1 cellular context compared by ENCODE assay signal in genomic region chr10:68562666-68563522, GRCh38.
TF ChIP-seq lines count a peak whose summit lies in the region.

No MANE protein-coding gene starts in this region.

TF ChIP-seq in K562, 482 proteins besides CTCF, POLR2A, EP300 and RAD21 (continued from another document and continues in another):
- TF ChIP-seq NR0B1 (IDR thresholded peaks at IDR 0.05; ENCODE audit: partially characterized antibody) (no peak), RBM15 (IDR thresholded peaks at IDR 0.05; ENCODE audit: insufficient read depth, low read length) (no peak), FOS (IDR thresholded peaks at IDR 0.05; ENCODE audit: extremely low read depth, insufficient read length) (no peak), ZNF512 (tag; IDR thresholded peaks at IDR 0.05) (peak; percentile 95), FOXA3 (CRISPR knock-in tag; conservative IDR thresholded peaks at IDR 0.05 in 1 of 2, IDR thresholded peaks at IDR 0.05 in 1 of 2) (peak in 1 of 2 experiments; percentile 57; a peak in 2 of 4 replicates), XRCC4 (IDR thresholded peaks at IDR 0.05; ENCODE audit: extremely low read depth, insufficient read depth, insufficient read length) (no peak), SRSF1 (IDR thresholded peaks at IDR 0.05; ENCODE audit: low read depth, low read length) (no peak), LEF1 (IDR thresholded peaks at IDR 0.05) (peak; percentile 96), JUND (IDR thresholded peaks at IDR 0.05; ENCODE audit: borderline replicate concordance, low read depth, low read length) (peak; percentile 40; the same call in 1 of the 2 replicates), JUND (tag; IDR thresholded peaks at IDR 0.05; ENCODE audit: borderline replicate concordance, low read depth, low read length) (no peak; the same call in 2 of the 3 replicates), ZNF24 (IDR thresholded peaks at IDR 0.05) (no peak), MYC (IDR thresholded peaks at IDR 0.05; ENCODE audit: low read depth, low read length) (peak; percentile 67), MYC (CRISPR knock-in tag; IDR thresholded peaks at IDR 0.05; ENCODE audit: borderline replicate concordance, low read depth) (no peak), BRF2 (IDR thresholded peaks at IDR 0.05; ENCODE audit: borderline replicate concordance, insufficient read depth, insufficient read length) (no peak), RFX5 (IDR thresholded peaks at IDR 0.05; ENCODE audit: low read depth, low read length) (no peak), U2AF2 (optimal IDR thresholded peaks at IDR 0.05; ENCODE audit: low read depth, low read length) (no peak), ZNF551 (CRISPR knock-in tag; IDR thresholded peaks at IDR 0.05) (no peak), KLF1 (tag; IDR thresholded peaks at IDR 0.05) (no peak), ARID4B (CRISPR knock-in tag; IDR thresholded peaks at IDR 0.05) (no peak), ZNF165 (CRISPR knock-in tag; IDR thresholded peaks at IDR 0.05; ENCODE audit: borderline replicate concordance) (no peak), MCM3 (IDR thresholded peaks at IDR 0.05) (no peak), HCFC1 (IDR thresholded peaks at IDR 0.05; ENCODE audit: low read depth, low read length) (0 out of 2 replicates have a peak, but pooled peaks have one; percentile 15), FOXP1 (CRISPR knock-in tag; IDR thresholded peaks at IDR 0.05) (no peak), HNRNPK (IDR thresholded peaks at IDR 0.05; ENCODE audit: low read depth, low read length, poor library complexity, severe bottlenecking) (no peak), SETDB1 (IDR thresholded peaks at IDR 0.05; ENCODE audit: low read length) (no peak), ELK1 (CRISPR knock-in tag; IDR thresholded peaks at IDR 0.05) (no peak), NFRKB (IDR thresholded peaks at IDR 0.05; ENCODE audit: low read depth) (peak; percentile 95), CSDE1 (IDR thresholded peaks at IDR 0.05) (peak in 1 of 2 experiments; percentile 74; a peak in 1 of 4 replicates), ZNF511 (CRISPR knock-in tag; IDR thresholded peaks at IDR 0.05) (no peak), KLF16 (IDR thresholded peaks at IDR 0.05) (no peak), CHD1 (IDR thresholded peaks at IDR 0.05; ENCODE audit: low read length) (no peak), TSHZ1 (CRISPR knock-in tag; IDR thresholded peaks at IDR 0.05) (no peak), NONO (IDR thresholded peaks at IDR 0.05; ENCODE audit: low read depth in 2 of 2, low read length in 1 of 2) (no peak), SMAD1 (IDR thresholded peaks at IDR 0.05; ENCODE audit: low read depth, low read length, partially characterized antibody) (no peak), ZNF277 (CRISPR knock-in tag; IDR thresholded peaks at IDR 0.05; ENCODE audit: borderline replicate concordance) (no peak), ATF3 (IDR thresholded peaks at IDR 0.05) (no peak), ATF3 (CRISPR knock-in tag; conservative IDR thresholded peaks at IDR 0.05) (no peak), L3MBTL2 (IDR thresholded peaks at IDR 0.05) (peak; percentile 41), SREBF1 (IDR thresholded peaks at IDR 0.05; ENCODE audit: borderline replicate concordance, low read depth, low read length) (no peak), PURB (CRISPR knock-in tag; IDR thresholded peaks at IDR 0.05; ENCODE audit: low read depth) (no peak), FUS (optimal IDR thresholded peaks at IDR 0.05; ENCODE audit: low read depth, low read length) (no peak), NCOR1 (IDR thresholded peaks at IDR 0.05) (no peak), CBX8 (IDR thresholded peaks at IDR 0.05; ENCODE audit: borderline replicate concordance, extremely low read depth, low read depth, low read length, poor library complexity, severe bottlenecking) (no peak)
